12 cellular contexts compared by ENCODE assay signal in the genomic region with DNA sequence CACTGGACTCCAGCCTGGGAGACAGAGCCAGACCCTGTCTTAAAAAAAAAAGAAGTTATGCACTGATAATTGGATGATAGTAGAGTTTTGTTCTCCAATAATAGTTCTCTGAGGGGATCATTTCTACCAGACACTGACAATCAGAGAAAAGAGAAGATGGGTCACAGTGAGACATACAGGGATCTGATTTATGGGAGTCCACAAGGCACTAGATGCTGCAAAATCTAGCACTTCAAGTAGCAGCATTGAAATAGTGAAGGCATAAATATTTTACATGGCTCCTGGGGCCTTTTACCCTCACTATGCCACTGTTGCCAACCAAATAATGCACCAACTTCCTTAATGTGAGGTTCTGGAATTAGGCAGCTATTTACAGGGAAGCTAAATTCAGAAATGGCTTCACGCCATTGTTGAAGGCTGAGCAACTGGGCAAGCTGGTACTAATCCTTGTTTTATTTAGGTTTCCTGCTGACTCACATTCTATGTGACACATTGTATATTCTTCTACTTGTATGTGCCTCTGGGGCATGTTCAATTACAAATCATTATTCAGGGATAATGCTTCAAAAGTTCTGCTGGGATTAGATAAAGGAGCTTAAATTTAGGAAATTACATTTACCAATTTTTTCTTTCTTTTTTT. TPM values are rescaled to one million over a fixed set of nuclear protein-coding genes. Genes with fewer than 3 reads are reported as not detected.
DNase-seq lines count a peak whose midpoint lies in the region; ATAC-seq, FAIRE-seq and TF ChIP-seq lines count a peak whose summit lies in the region.
"Had no signal": no experiment of that assay in that cellular context is flagged by ENCODE, and none has a peak within 500 bp of the region (broad histone marks: within the 10 kb centered on the region; RNA-seq: fewer than 3 reads in every experiment).

No MANE protein-coding gene starts in this region.

- no peaks in the 10 kb centered on the region for H3K36me3 ChIP-seq in keratinocyte (ENCODE audit: control insufficient read depth in 2 of 2, extremely low read depth in 1 of 2, insufficient read depth in 2 of 2, low read length in 2 of 2)
- H3K36me3 ChIP-seq: thyroid gland had no signal

- H3K9me3 Mint-ChIP-seq in glutamatergic neuron (ENCODE audit: unreplicated experiment), result peaks cover 2% of the 10 kb centered on the region

- no peak overlapping the region for H3K27ac Mint-ChIP-seq in glutamatergic neuron (ENCODE audit: unreplicated experiment)
- H3K27ac Mint-ChIP-seq: CD4-positive, alpha-beta memory T cell; T-cell had no signal

- H3K27ac ChIP-seq in keratinocyte (ENCODE audit: control insufficient read depth, insufficient read depth, low read length), result peak overlapping the region; percentile 42
- H3K27ac ChIP-seq: thyroid gland had no signal

- dilution Hi-C loops in keratinocyte (cut with MboI; ENCODE audit: extremely low pct_ligation_motif_present, low sequenced_read_pairs), result no loop called here

- peaks cover 30% of the 10 kb centered on the region for H3K4me1 ChIP-seq in keratinocyte (ENCODE audit: control insufficient read depth, extremely low read depth, insufficient read depth, low read length)
- H3K4me1 ChIP-seq: thyroid gland had no signal

- H4K20me1 ChIP-seq in keratinocyte (ENCODE audit: control insufficient read depth, extremely low read depth, insufficient read depth, low read length), result no peaks in the 10 kb centered on the region

- no peaks in the 10 kb centered on the region for H3K36me3 Mint-ChIP-seq in glutamatergic neuron (ENCODE audit: unreplicated experiment)
- H3K36me3 Mint-ChIP-seq: T-cell had no signal

- H3K27me3 ChIP-seq in keratinocyte (ENCODE audit: control insufficient read depth, extremely low read depth, insufficient read depth, low read length), result no peaks in the 10 kb centered on the region
- H3K27me3 ChIP-seq: thyroid gland had no signal

- H3K27me3 Mint-ChIP-seq in glutamatergic neuron (ENCODE audit: unreplicated experiment), result no peaks in the 10 kb centered on the region

- no peak for TF ChIP-seq CTCF in AG09309 (IDR thresholded peaks at IDR 0.05; ENCODE audit: control insufficient read depth, insufficient read depth, low read depth, low read length, missing control alignments)
- no peak for TF ChIP-seq CTCF in keratinocyte (optimal IDR thresholded peaks at IDR 0.05 in 1 of 3, IDR thresholded peaks at IDR 0.05 in 1 of 3, conservative IDR thresholded peaks at IDR 0.05 in 1 of 3; ENCODE audit: extremely low read depth in 1 of 3, insufficient read depth in 2 of 3, low read length in 3 of 3)
- no peak for TF ChIP-seq CTCF in glutamatergic neuron (IDR thresholded peaks at IDR 0.05; ENCODE audit: partially characterized antibody, unreplicated experiment)

- no peaks in the 10 kb centered on the region for H3K9me1 ChIP-seq in keratinocyte (ENCODE audit: control insufficient read depth, extremely low read depth, insufficient read depth, low read length)

- no peaks in the 10 kb centered on the region for H3K79me2 ChIP-seq in keratinocyte (ENCODE audit: control insufficient read depth, insufficient read depth, low read length)

- H3K9me3 ChIP-seq in keratinocyte (ENCODE audit: control insufficient read depth, low read depth, low read length), result no peaks in the 10 kb centered on the region
- H3K9me3 ChIP-seq: thyroid gland had no signal

- H3K4me3 Mint-ChIP-seq in glutamatergic neuron (ENCODE audit: unreplicated experiment), result no peak overlapping the region
- H3K4me3 Mint-ChIP-seq: CD4-positive, alpha-beta memory T cell; T-cell had no signal

- FAIRE-seq in HTR-8/SVneo (lab: Jason Lieb, UNC) (no peak), keratinocyte (lab: Jason Lieb, UNC) (peak; percentile 88)
- FAIRE-seq: H1 had no signal

- no peak overlapping the region for H2AFZ ChIP-seq in keratinocyte (ENCODE audit: control insufficient read depth, low read length)

- DNase-seq in AG09309 (ENCODE audit: low read depth), result peak; percentile 18
- peak; percentile 52 for DNase-seq in HTR-8/SVneo (ENCODE audit: insufficient read length, low spot score)
- peak; percentile 20 for DNase-seq in astrocyte of the hippocampus (ENCODE audit: low read depth, low spot score)
- peak; percentile 56 for DNase-seq in keratinocyte (ENCODE audit: low read depth, low spot score)
- no peak for DNase-seq in SKM-1 treated with dmso at 0.1 percent for 144 hours (lab: John Stamatoyannopoulos, UW; ENCODE audit: unreplicated experiment)
- no peak for DNase-seq in glutamatergic neuron
- DNase-seq in effector CD4-positive, alpha-beta T cell, result no peak
- DNase-seq: CD4-positive, alpha-beta memory T cell; T-cell; thyroid gland had no signal

- no peaks in the 10 kb centered on the region for H3K4me1 Mint-ChIP-seq in glutamatergic neuron (ENCODE audit: low read depth, unreplicated experiment)
- H3K4me1 Mint-ChIP-seq: CD4-positive, alpha-beta memory T cell; T-cell had no signal

- no peak overlapping the region for H3K9ac ChIP-seq in keratinocyte (ENCODE audit: control insufficient read depth, extremely low read depth, insufficient read depth, low read length)

- ATAC-seq in HG03432 (IDR thresholded peaks at IDR 0.05; ENCODE audit: unreplicated experiment), result no peak
- ATAC-seq: T-cell had no signal

- H3K4me3 ChIP-seq in AG09309 (ENCODE audit: control insufficient read depth, low read depth, low read length) (no peak overlapping the region), keratinocyte (ENCODE audit: control insufficient read depth in 2 of 3, extremely low read depth in 1 of 3, insufficient read depth in 2 of 3, low read depth in 1 of 3, low read length in 3 of 3) (peak overlapping the region in 2 of 3 experiments; percentile 23 to 26)
- H3K4me3 ChIP-seq: thyroid gland had no signal

- H3K4me2 ChIP-seq in keratinocyte (ENCODE audit: control insufficient read depth, extremely low read depth, insufficient read depth, low read depth, low read length), result peak overlapping the region; percentile 73

RNA-seq across cellular contexts. Expression of gene ABTB2, which starts 38.2 kb away (rescaled TPM):
- polyA plus RNA-seq in keratinocyte, result 1.0 to 2.5 TPM (median 1.6 TPM) in 3 replicates
- 1.8 TPM for polyA plus RNA-seq in keratinocyte (2011; ENCODE audit: low read depth)
- 2.0 and 2.3 TPM in 2 replicates for polyA plus RNA-seq in keratinocyte (2011; cell fraction: cytosol; rRNA removed)
- polyA plus RNA-seq in keratinocyte (2011; cell fraction: nucleus; rRNA removed), result 6.0 and 6.5 TPM in 2 replicates
- polyA plus RNA-seq in keratinocyte (2012; ENCODE audit: low replicate concordance), result 2.2 and 3.4 TPM in 2 replicates
- polyA minus RNA-seq in keratinocyte, result 1.1 to 6.0 TPM (median 2.4 TPM) in 3 replicates
- 2.7 TPM for polyA minus RNA-seq in keratinocyte (2011; cell fraction: cytosol; rRNA and poly(A)+ RNA removed)
- 5.1 and 6.5 TPM in 2 replicates for polyA minus RNA-seq in keratinocyte (2011; cell fraction: nucleus; rRNA and poly(A)+ RNA removed)
- total RNA-seq in glutamatergic neuron (ENCODE audit: unreplicated experiment), result 9.3 TPM
- polyA plus RNA-seq: CD4-positive, alpha-beta memory T cell had no signal

RNA-seq across cellular contexts. Expression of gene CAT, which starts 42.7 kb away (rescaled TPM):
- polyA plus RNA-seq in keratinocyte, result 83.9 to 104 TPM (median 94.8 TPM) in 3 replicates
- 18.2 TPM for polyA plus RNA-seq in keratinocyte (2011; ENCODE audit: low read depth)
- polyA plus RNA-seq in keratinocyte (2011; cell fraction: cytosol; rRNA removed), result 61.3 and 85.6 TPM in 2 replicates
- 89.6 and 93.0 TPM in 2 replicates for polyA plus RNA-seq in keratinocyte (2011; cell fraction: nucleus; rRNA removed)
- polyA plus RNA-seq in keratinocyte (2012; ENCODE audit: low replicate concordance), result 29.4 and 45.9 TPM in 2 replicates
- 45.3 to 100 TPM (median 75.5 TPM) in 3 replicates for polyA minus RNA-seq in keratinocyte
- 56.2 TPM for polyA minus RNA-seq in keratinocyte (2011; cell fraction: cytosol; rRNA and poly(A)+ RNA removed)
- polyA minus RNA-seq in keratinocyte (2011; cell fraction: nucleus; rRNA and poly(A)+ RNA removed), result 38.5 and 56.8 TPM in 2 replicates
- total RNA-seq in glutamatergic neuron (ENCODE audit: unreplicated experiment), result 22.9 TPM

Comparison
In these comparisons a context has a peak if more than half of its experiments do, and no peak if none do; other contexts are left out.
1. DNase-seq: peak in AG09309 (single experiment), HTR-8/SVneo (single experiment), astrocyte of the hippocampus (single experiment) and keratinocyte (single experiment); none in SKM-1 treated with dmso at 0.1 percent for 144 hours (single experiment), glutamatergic neuron (single experiment) and effector CD4-positive, alpha-beta T cell (single experiment).